ENCODE assay signal across 11 cellular contexts in genomic region chr19:35712910-35713845, GRCh38. TPM values are rescaled to one million over a fixed set of nuclear protein-coding genes. Genes with fewer than 3 reads are reported as not detected.
DNase-seq lines count a peak whose midpoint lies in the region; ATAC-seq, FAIRE-seq and TF ChIP-seq lines count a peak whose summit lies in the region.
"Had no signal": no experiment of that assay in that cellular context is flagged by ENCODE, and none has a peak within 500 bp of the region (broad histone marks: within the 10 kb centered on the region; RNA-seq: fewer than 3 reads in every experiment).

No MANE protein-coding gene starts in this region.

- TF ChIP-seq RAD21 in H1 (IDR thresholded peaks at IDR 0.05 in 1 of 2, conservative IDR thresholded peaks at IDR 0.05 in 1 of 2; ENCODE audit: low read depth in 2 of 2, low read length in 2 of 2) = no peak

- H3K27ac Mint-ChIP-seq in activated CD4-positive, alpha-beta T cell treated with anti-CD3 and anti-CD28 coated beads, Interleukin-2, amount 10 ng/mL, durations not matched to agents 24 days and 14 days = peak overlapping the region; percentile 96

- no peak overlapping the region for H3K23ac ChIP-seq in H1 (ENCODE audit: insufficient read length)

- no peak for ATAC-seq in HG02852 (IDR thresholded peaks at IDR 0.05; ENCODE audit: unreplicated experiment)

- no peak overlapping the region for H2BK5ac ChIP-seq in H1 (ENCODE audit: low read depth, low read length)

- H3K79me1 ChIP-seq in H1 (ENCODE audit: low read depth, low read length) = no peaks in the 10 kb centered on the region

- TF ChIP-seq CTCF in H1 (IDR thresholded peaks at IDR 0.05; ENCODE audit: control extremely low read depth in 1 of 3, insufficient read depth in 1 of 3, low read depth in 1 of 3, low read length in 3 of 3) = no peak

- TF ChIP-seq EP300 in H1 (IDR thresholded peaks at IDR 0.05; ENCODE audit: borderline replicate concordance in 1 of 2, low read depth in 2 of 2, low read length in 2 of 2) = no peak

- intact Hi-C loops in activated CD4-positive, alpha-beta T cell treated with anti-CD3 and anti-CD28 coated beads, Interleukin-2, amount 10 ng/mL, durations not matched to agents 24 days and 14 days (cut with micrococcal nuclease) = loop anchor here (1.0 to 5.0 kb wide), 2 partner anchors 29 to 86 kb away; partner anchors contain the start of genes IGFLR1 and RBM42

- H3K56ac ChIP-seq in H1 (replicated peaks; ENCODE audit: insufficient read length, low read depth, low read length) = no peak overlapping the region

- 0 out of 2 replicates have a peak overlapping the region, but pooled peaks have one; percentile 7 for H2AK5ac ChIP-seq in H1 (ENCODE audit: low read depth, low read length)

- H3K4me3 Mint-ChIP-seq in activated CD4-positive, alpha-beta T cell treated with anti-CD3 and anti-CD28 coated beads, Interleukin-2, amount 10 ng/mL, durations not matched to agents 24 days and 14 days = peak overlapping the region; percentile 92

- H4K91ac ChIP-seq in H1 (replicated peaks; ENCODE audit: insufficient read length, low read length) = no peak overlapping the region

- no peak overlapping the region for H2BK20ac ChIP-seq in H1 (ENCODE audit: low read length)

- no peaks in the 10 kb centered on the region for H3K9me3 Mint-ChIP-seq in activated CD4-positive, alpha-beta T cell treated with anti-CD3 and anti-CD28 coated beads, Interleukin-2, amount 10 ng/mL, durations not matched to agents 24 days and 14 days

- CTCF ChIA-PET in H1 (lab: Charles Lee; ENCODE audit: partially characterized antibody) = interaction anchor here (0.6 to 6.6 kb wide), 9 partner anchors 10 to 1942 kb away, joined by 3 to 105 read pairs (median 3); partner anchors contain the start of gene ZBTB32

- H4K8ac ChIP-seq in H1 (ENCODE audit: extremely low read depth, insufficient read depth, low read length) = no peak overlapping the region

- peaks cover 37% of the 10 kb centered on the region for H3K36me3 Mint-ChIP-seq in activated CD4-positive, alpha-beta T cell treated with anti-CD3 and anti-CD28 coated beads, Interleukin-2, amount 10 ng/mL, durations not matched to agents 24 days and 14 days (ENCODE audit: low read depth)

- H3K4me1 Mint-ChIP-seq in activated CD4-positive, alpha-beta T cell treated with anti-CD3 and anti-CD28 coated beads, Interleukin-2, amount 10 ng/mL, durations not matched to agents 24 days and 14 days = peaks cover 48% of the 10 kb centered on the region

- no peak overlapping the region for H3K9ac ChIP-seq in H1 (replicated peaks in 1 of 4; ENCODE audit: extremely low read depth in 1 of 4, low read depth in 3 of 4, low read length in 3 of 4)

- WGBS in H1 (ENCODE audit: extremely low coverage in 1 of 2, insufficient coverage in 1 of 2, insufficient read length in 1 of 2, insufficient replicate concordance in 2 of 2, low coverage in 1 of 2, low lambda C conversion rate in 2 of 2, missing lambda C conversion rate in 1 of 2), 2 experiments = 74% methylated on average over 10 of the region's 10 CpGs; no CpG with 5 or more reads in 1 of the 2 experiments

- H3K23me2 ChIP-seq in H1 (ENCODE audit: low read depth, low read length) = peaks cover 10% of the 10 kb centered on the region

- H3K79me2 ChIP-seq in H1 (ENCODE audit: control insufficient read depth in 1 of 2, insufficient read depth in 2 of 2, low read length in 2 of 2) = no peaks in the 10 kb centered on the region; a peak in 1 of 4 replicates

- no peak overlapping the region for H2BK12ac ChIP-seq in H1 (ENCODE audit: low read depth, low read length)

- H3K4me3 ChIP-seq in H1 (ENCODE audit: extremely low read depth in 1 of 4, insufficient read depth in 2 of 4, low read depth in 3 of 4, low read length in 4 of 4) = no peak overlapping the region

- peaks cover 0 to 28% (median 16%) of the 10 kb centered on the region in 4 experiments; a peak in 6 of 7 replicates for H3K4me1 ChIP-seq in H1 (replicated peaks in 1 of 4; ENCODE audit: control insufficient read depth in 3 of 4, insufficient read depth in 4 of 4, low read length in 3 of 4)

- no peak for DNase-seq in GM19239 (ENCODE audit: insufficient read length, low spot score)
- peak; percentile 90 for DNase-seq in activated CD4-positive, alpha-beta T cell treated with anti-CD3 and anti-CD28 coated beads, Interleukin-2, amount 10 ng/mL, durations not matched to agents 24 days and 14 days
- DNase-seq in H1 (ENCODE audit: low read depth in 1 of 2, low spot score in 2 of 2) = peak in 1 of 2 experiments; percentile 62
- peak; percentile 67 for DNase-seq in stimulated activated CD8-positive, alpha-beta memory T cell treated with anti-CD3 and anti-CD28 coated beads, Interleukin-7, amount 100 ng/mL, for 24 hours (ENCODE audit: low read depth)
- no peak for DNase-seq in LoVo (ENCODE audit: low spot score)
- no peak for DNase-seq in NCI-H1694 treated with DMSO at 0.1 percent for 48 hours (lab: John Stamatoyannopoulos, UW)
- DNase-seq in amygdala (lab: John Stamatoyannopoulos, UW) = no peak
- DNase-seq: effector CD8-positive, alpha-beta T cell; posterior cingulate gyrus had no signal

- H2BK120ac ChIP-seq in H1 (replicated peaks; ENCODE audit: low read depth, low read length) = no peak overlapping the region

- H3K27ac ChIP-seq in H1 (ENCODE audit: low read depth, low read length) = no peak overlapping the region

- no peak overlapping the region for H3K4ac ChIP-seq in H1 (replicated peaks; ENCODE audit: insufficient read length, low read depth, low read length)

- no peak overlapping the region for H3K4me2 ChIP-seq in H1 (ENCODE audit: insufficient read depth in 1 of 2, low read depth in 2 of 2, low read length in 2 of 2)

- H2BK15ac ChIP-seq in H1 (ENCODE audit: low read length) = no peak overlapping the region

- no peak overlapping the region for H3K14ac ChIP-seq in H1 (ENCODE audit: insufficient read length)

- H4K20me1 ChIP-seq in H1 (replicated peaks in 1 of 2; ENCODE audit: control insufficient read depth in 1 of 2, insufficient read depth in 2 of 2, low read length in 2 of 2) = peaks cover 5% of the 10 kb centered on the region in 2 experiments

- H3K27me3 ChIP-seq in H1 (replicated peaks in 1 of 4; ENCODE audit: control insufficient read depth in 3 of 4, extremely low read depth in 1 of 4, insufficient read depth in 3 of 4, low read length in 3 of 4) = no peaks in the 10 kb centered on the region

- FAIRE-seq in GM19239 (lab: Jason Lieb, UNC) = peak; percentile 91
- no peak for FAIRE-seq in H1 (lab: Jason Lieb, UNC)
- FAIRE-seq: G401.6 had no signal

- no peaks in the 10 kb centered on the region for H3K9me3 ChIP-seq in H1 (ENCODE audit: insufficient read depth in 2 of 2, low read depth in 1 of 2, low read length in 1 of 2)

- no peak overlapping the region for H4K5ac ChIP-seq in H1 (ENCODE audit: insufficient read length, low read depth, low read length)

- H3K18ac ChIP-seq in H1 (ENCODE audit: extremely low read depth, low read length) = no peak overlapping the region

- POLR2A ChIA-PET in H1 (lab: Charles Lee; ENCODE audit: partially characterized antibody) = interaction anchor here (0.9 to 4.9 kb wide), 7 partner anchors 10 to 100 kb away, joined by 3 to 28 read pairs (median 4); partner anchors contain the start of genes HAUS5, PRODH2 and ZBTB32

- no peak overlapping the region for H2AFZ ChIP-seq in H1 (ENCODE audit: low read length)

- no peaks in the 10 kb centered on the region; a peak in 1 of 8 replicates for H3K36me3 ChIP-seq in H1 (ENCODE audit: control insufficient read depth in 2 of 4, insufficient read depth in 4 of 4, low read length in 3 of 4)

- no peak; a peak in 1 of 3 replicates for TF ChIP-seq POLR2A in H1 (IDR thresholded peaks at IDR 0.05; ENCODE audit: control extremely low read depth in 1 of 2, low read depth in 2 of 2, low read length in 2 of 2)

- no peaks in the 10 kb centered on the region for H3K27me3 Mint-ChIP-seq in activated CD4-positive, alpha-beta T cell treated with anti-CD3 and anti-CD28 coated beads, Interleukin-2, amount 10 ng/mL, durations not matched to agents 24 days and 14 days

RNA-seq across cellular contexts. Expression of gene KMT2B, which starts 4.6 kb away (rescaled TPM):
- total RNA-seq in activated CD4-positive, alpha-beta T cell treated with anti-CD3 and anti-CD28 coated beads, Interleukin-2, amount 10 ng/mL, durations not matched to agents 24 days and 14 days = 60.0 and 64.5 TPM in 2 replicates
- 38.6 and 41.5 TPM in 2 replicates for total RNA-seq in H1 (2021; fragmentation: NEBNext Ultra II Directional; extraction: Animal tissue kit (Norgen Biotek cat#: 25700))
- polyA plus RNA-seq in H1 (2011; rRNA removed) = 26.7 and 42.2 TPM in 2 replicates
- 19.2 TPM for polyA plus RNA-seq in H1 (2011; cell fraction: cytosol; rRNA removed)
- 120 TPM for polyA plus RNA-seq in H1 (2011; cell fraction: nucleus; rRNA removed)
- polyA plus RNA-seq in H1 (2012, experiment 1 of 2) = 51.6 to 57.0 TPM (median 55.5 TPM) in 4 replicates
- polyA plus RNA-seq in H1 (2012, experiment 2 of 2) = 34.0 TPM
- polyA plus RNA-seq in H1 (2013, experiment 1 of 2) = 22.7 TPM
- 21.2 TPM for polyA plus RNA-seq in H1 (2013, experiment 2 of 2)
- polyA minus RNA-seq in H1 (2011; rRNA and poly(A)+ RNA removed) = 15.9 and 19.0 TPM in 2 replicates
- polyA minus RNA-seq in H1 (2011; cell fraction: cytosol; rRNA and poly(A)+ RNA removed) = 24.6 TPM
- polyA minus RNA-seq in H1 (2011; cell fraction: nucleus; rRNA and poly(A)+ RNA removed) = 25.7 TPM

RNA-seq across cellular contexts. Expression of gene ZBTB32, which starts 8.8 kb away (rescaled TPM):
- 140 and 142 TPM in 2 replicates for total RNA-seq in activated CD4-positive, alpha-beta T cell treated with anti-CD3 and anti-CD28 coated beads, Interleukin-2, amount 10 ng/mL, durations not matched to agents 24 days and 14 days
- 0.42 and 0.50 TPM in 2 replicates for total RNA-seq in H1 (2021; fragmentation: NEBNext Ultra II Directional; extraction: Animal tissue kit (Norgen Biotek cat#: 25700))
- polyA plus RNA-seq in H1 (2011; rRNA removed) = 0.11 and 0.17 TPM in 2 replicates
- polyA plus RNA-seq in H1 (2011; cell fraction: cytosol; rRNA removed) = 0.08 TPM
- 0.30 TPM for polyA plus RNA-seq in H1 (2011; cell fraction: nucleus; rRNA removed)
- 0.39 to 1.1 TPM (median 0.93 TPM) in 4 replicates for polyA plus RNA-seq in H1 (2012, experiment 1 of 2)
- 0.39 TPM for polyA plus RNA-seq in H1 (2012, experiment 2 of 2)
- polyA plus RNA-seq in H1 (2013, experiment 1 of 2) = 0.08 TPM
- 0.07 TPM for polyA plus RNA-seq in H1 (2013, experiment 2 of 2)
- not detected in 2 replicates for polyA minus RNA-seq in H1 (2011; rRNA and poly(A)+ RNA removed)
- polyA minus RNA-seq in H1 (2011; cell fraction: cytosol; rRNA and poly(A)+ RNA removed) = not detected
- not detected for polyA minus RNA-seq in H1 (2011; cell fraction: nucleus; rRNA and poly(A)+ RNA removed)

RNA-seq across cellular contexts. Expression of gene IGFLR1, which starts 29.1 kb away (rescaled TPM):
- 62.4 and 75.2 TPM in 2 replicates for total RNA-seq in activated CD4-positive, alpha-beta T cell treated with anti-CD3 and anti-CD28 coated beads, Interleukin-2, amount 10 ng/mL, durations not matched to agents 24 days and 14 days
- 8.4 and 12.2 TPM in 2 replicates for total RNA-seq in H1 (2021; fragmentation: NEBNext Ultra II Directional; extraction: Animal tissue kit (Norgen Biotek cat#: 25700))
- 28.9 and 40.3 TPM in 2 replicates for polyA plus RNA-seq in H1 (2011; rRNA removed)
- polyA plus RNA-seq in H1 (2011; cell fraction: cytosol; rRNA removed) = 18.4 TPM
- polyA plus RNA-seq in H1 (2011; cell fraction: nucleus; rRNA removed) = 21.5 TPM
- polyA plus RNA-seq in H1 (2012, experiment 1 of 2) = 8.9 to 15.1 TPM (median 14.9 TPM) in 4 replicates
- 22.9 TPM for polyA plus RNA-seq in H1 (2012, experiment 2 of 2)
- 8.9 TPM for polyA plus RNA-seq in H1 (2013, experiment 1 of 2)
- 9.4 TPM for polyA plus RNA-seq in H1 (2013, experiment 2 of 2)
- 3.0 and 5.6 TPM in 2 replicates for polyA minus RNA-seq in H1 (2011; rRNA and poly(A)+ RNA removed)
- 9.5 TPM for polyA minus RNA-seq in H1 (2011; cell fraction: cytosol; rRNA and poly(A)+ RNA removed)
- 8.9 TPM for polyA minus RNA-seq in H1 (2011; cell fraction: nucleus; rRNA and poly(A)+ RNA removed)

RNA-seq across cellular contexts. Expression of gene U2AF1L4, which starts 32.0 kb away (rescaled TPM):
- 26.9 and 28.2 TPM in 2 replicates for total RNA-seq in activated CD4-positive, alpha-beta T cell treated with anti-CD3 and anti-CD28 coated beads, Interleukin-2, amount 10 ng/mL, durations not matched to agents 24 days and 14 days
- total RNA-seq in H1 (2021; fragmentation: NEBNext Ultra II Directional; extraction: Animal tissue kit (Norgen Biotek cat#: 25700)) = 15.1 and 18.5 TPM in 2 replicates
- polyA plus RNA-seq in H1 (2011; rRNA removed) = 32.7 TPM in 2 replicates
- polyA plus RNA-seq in H1 (2011; cell fraction: cytosol; rRNA removed) = 24.5 TPM
- 39.3 TPM for polyA plus RNA-seq in H1 (2011; cell fraction: nucleus; rRNA removed)
- polyA plus RNA-seq in H1 (2012, experiment 1 of 2) = 21.7 to 23.2 TPM (median 22.7 TPM) in 4 replicates
- 26.5 TPM for polyA plus RNA-seq in H1 (2012, experiment 2 of 2)
- 17.4 TPM for polyA plus RNA-seq in H1 (2013, experiment 1 of 2)
- 17.0 TPM for polyA plus RNA-seq in H1 (2013, experiment 2 of 2)
- 8.2 and 12.0 TPM in 2 replicates for polyA minus RNA-seq in H1 (2011; rRNA and poly(A)+ RNA removed)
- 7.4 TPM for polyA minus RNA-seq in H1 (2011; cell fraction: cytosol; rRNA and poly(A)+ RNA removed)
- 11.6 TPM for polyA minus RNA-seq in H1 (2011; cell fraction: nucleus; rRNA and poly(A)+ RNA removed)

RNA-seq across cellular contexts. Expression of gene PSENEN, which starts 32.3 kb away (rescaled TPM):
- total RNA-seq in activated CD4-positive, alpha-beta T cell treated with anti-CD3 and anti-CD28 coated beads, Interleukin-2, amount 10 ng/mL, durations not matched to agents 24 days and 14 days = 44.9 and 46.7 TPM in 2 replicates
- 75.3 and 80.2 TPM in 2 replicates for total RNA-seq in H1 (2021; fragmentation: NEBNext Ultra II Directional; extraction: Animal tissue kit (Norgen Biotek cat#: 25700))
- 66.7 and 73.9 TPM in 2 replicates for polyA plus RNA-seq in H1 (2011; rRNA removed)
- 38.4 TPM for polyA plus RNA-seq in H1 (2011; cell fraction: cytosol; rRNA removed)
- 68.8 TPM for polyA plus RNA-seq in H1 (2011; cell fraction: nucleus; rRNA removed)
- 64.8 to 80.3 TPM (median 70.7 TPM) in 4 replicates for polyA plus RNA-seq in H1 (2012, experiment 1 of 2)
- 71.3 TPM for polyA plus RNA-seq in H1 (2012, experiment 2 of 2)
- polyA plus RNA-seq in H1 (2013, experiment 1 of 2) = 143 TPM
- 164 TPM for polyA plus RNA-seq in H1 (2013, experiment 2 of 2)
- 38.7 and 46.2 TPM in 2 replicates for polyA minus RNA-seq in H1 (2011; rRNA and poly(A)+ RNA removed)
- 25.5 TPM for polyA minus RNA-seq in H1 (2011; cell fraction: cytosol; rRNA and poly(A)+ RNA removed)
- polyA minus RNA-seq in H1 (2011; cell fraction: nucleus; rRNA and poly(A)+ RNA removed) = 17.1 TPM

Comparison
In these comparisons a context has a peak if more than half of its experiments do, and no peak if none do; other contexts are left out.
1. DNase-seq: peak in activated CD4-positive, alpha-beta T cell treated with anti-CD3 and anti-CD28 coated beads, Interleukin-2, amount 10 ng/mL, durations not matched to agents 24 days and 14 days (single experiment) and stimulated activated CD8-positive, alpha-beta memory T cell treated with anti-CD3 and anti-CD28 coated beads, Interleukin-7, amount 100 ng/mL, for 24 hours (single experiment); none in GM19239 (single experiment), LoVo (single experiment), NCI-H1694 treated with DMSO at 0.1 percent for 48 hours (single experiment) and amygdala (0 of 56).
2. RNA of gene ZBTB32, which starts 8.8 kb away (total RNA-seq): 140 to 142 TPM in activated CD4-positive, alpha-beta T cell treated with anti-CD3 and anti-CD28 coated beads, Interleukin-2, amount 10 ng/mL, durations not matched to agents 24 days and 14 days; 0.42 to 0.50 TPM in H1; every median in the first group is over 10 times any median in the second.